33 cellular contexts compared by ENCODE assay signal in the genomic region with DNA sequence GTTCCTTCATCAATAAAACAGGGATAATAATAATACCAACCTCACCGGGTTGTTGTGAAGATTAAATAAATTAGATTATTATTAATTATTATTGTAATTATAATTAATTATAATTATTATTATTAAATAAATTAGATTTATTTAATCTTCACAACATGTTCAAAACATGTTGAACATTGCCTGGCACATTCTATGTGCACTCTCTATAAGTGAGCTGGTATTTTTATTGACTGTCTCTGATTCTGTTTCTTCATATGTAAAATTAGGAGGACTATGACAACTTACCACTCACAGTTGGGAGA. TPM values are rescaled to one million over a fixed set of nuclear protein-coding genes. Genes with fewer than 3 reads are reported as not detected.
"Had no signal": no experiment of that assay in that cellular context is flagged by ENCODE, and none has a peak within 500 bp of the region (broad histone marks: within the 10 kb centered on the region; RNA-seq: fewer than 3 reads in every experiment).

No MANE protein-coding gene starts in this region.

- H3K27ac Mint-ChIP-seq: stimulated activated effector memory CD8-positive, alpha-beta T cell treated with anti-CD3 and anti-CD28 coated beads, Interleukin-12 subunit alpha, Interleukin-12 subunit beta, amount 100 ng/mL, for 72 hours; stimulated activated memory B cell treated with anti-CD40 and anti-IgM and Interleukin-4, amounts not matched to agents 10 μg/mL and 1 μg/mL and 100 μg/mL, for 72 hours; stimulated activated naive B cell treated with anti-CD40 and anti-IgM and Interleukin-4, amounts not matched to agents 10 μg/mL and 1 μg/mL and 100 μg/mL, for 72 hours; stimulated activated naive CD8-positive, alpha-beta T cell treated with anti-CD3 and anti-CD28 coated beads, Interleukin-15, amount 100 ng/mL, for 72 hours; stimulated activated naive CD8-positive, alpha-beta T cell treated with anti-CD3 and anti-CD28 coated beads, Interleukin-15, Interleukin-2, amounts not matched to agents 100 ng/mL and 50 ng/mL, for 24 hours; type B pancreatic cell had no signal

- H3K27me3 Mint-ChIP-seq: stimulated activated memory B cell treated with anti-CD40 and anti-IgM and Interleukin-4, amounts not matched to agents 10 μg/mL and 1 μg/mL and 100 μg/mL, for 72 hours; stimulated activated naive B cell treated with anti-CD40 and anti-IgM and Interleukin-4, amounts not matched to agents 10 μg/mL and 1 μg/mL and 100 μg/mL, for 72 hours; stimulated activated naive CD8-positive, alpha-beta T cell treated with anti-CD3 and anti-CD28 coated beads, Interleukin-15, Interleukin-2, amounts not matched to agents 100 ng/mL and 50 ng/mL, for 24 hours had no signal

- H3K27me3 ChIP-seq: stomach, testis, thyroid gland, tibial artery, tibial nerve, transverse colon, upper lobe of left lung, upper lobe of right lung, uterus, vagina had no signal

- H3K4me3 Mint-ChIP-seq: stimulated activated effector memory CD8-positive, alpha-beta T cell treated with anti-CD3 and anti-CD28 coated beads, Interleukin-12 subunit alpha, Interleukin-12 subunit beta, amount 100 ng/mL, for 72 hours; stimulated activated memory B cell treated with anti-CD40 and anti-IgM and Interleukin-4, amounts not matched to agents 10 μg/mL and 1 μg/mL and 100 μg/mL, for 72 hours; stimulated activated naive B cell treated with anti-CD40 and anti-IgM and Interleukin-4, amounts not matched to agents 10 μg/mL and 1 μg/mL and 100 μg/mL, for 72 hours; stimulated activated naive CD8-positive, alpha-beta T cell treated with anti-CD3 and anti-CD28 coated beads, Interleukin-15, amount 100 ng/mL, for 72 hours; stimulated activated naive CD8-positive, alpha-beta T cell treated with anti-CD3 and anti-CD28 coated beads, Interleukin-15, Interleukin-2, amounts not matched to agents 100 ng/mL and 50 ng/mL, for 24 hours; type B pancreatic cell had no signal

- H3K4me1 Mint-ChIP-seq: stimulated activated effector memory CD8-positive, alpha-beta T cell treated with anti-CD3 and anti-CD28 coated beads, Interleukin-12 subunit alpha, Interleukin-12 subunit beta, amount 100 ng/mL, for 72 hours; stimulated activated memory B cell treated with anti-CD40 and anti-IgM and Interleukin-4, amounts not matched to agents 10 μg/mL and 1 μg/mL and 100 μg/mL, for 72 hours; stimulated activated naive B cell treated with anti-CD40 and anti-IgM and Interleukin-4, amounts not matched to agents 10 μg/mL and 1 μg/mL and 100 μg/mL, for 72 hours; stimulated activated naive CD8-positive, alpha-beta T cell treated with anti-CD3 and anti-CD28 coated beads, Interleukin-15, amount 100 ng/mL, for 72 hours had no signal

- H3K9me3 Mint-ChIP-seq: stimulated activated memory B cell treated with anti-CD40 and anti-IgM and Interleukin-4, amounts not matched to agents 10 μg/mL and 1 μg/mL and 100 μg/mL, for 72 hours; stimulated activated naive B cell treated with anti-CD40 and anti-IgM and Interleukin-4, amounts not matched to agents 10 μg/mL and 1 μg/mL and 100 μg/mL, for 72 hours; stimulated activated naive CD8-positive, alpha-beta T cell treated with anti-CD3 and anti-CD28 coated beads, Interleukin-15, Interleukin-2, amounts not matched to agents 100 ng/mL and 50 ng/mL, for 24 hours; type B pancreatic cell had no signal

- FAIRE-seq: urothelium cell line had no signal

- ATAC-seq: stimulated activated effector memory CD8-positive, alpha-beta T cell treated with anti-CD3 and anti-CD28 coated beads, Interleukin-12 subunit alpha, Interleukin-12 subunit beta, amount 100 ng/mL, for 72 hours; stimulated activated memory B cell treated with anti-CD40 and anti-IgM and Interleukin-4, amounts not matched to agents 10 μg/mL and 1 μg/mL and 100 μg/mL, for 72 hours; stimulated activated naive B cell treated with anti-CD40 and anti-IgM and Interleukin-4, amounts not matched to agents 10 μg/mL and 1 μg/mL and 100 μg/mL, for 72 hours; stimulated activated naive CD8-positive, alpha-beta T cell treated with anti-CD3 and anti-CD28 coated beads, Interleukin-15, amount 100 ng/mL, for 72 hours; stimulated activated naive CD8-positive, alpha-beta T cell treated with anti-CD3 and anti-CD28 coated beads, Interleukin-15, Interleukin-2, amounts not matched to agents 100 U/mL and 50 U/mL, for 24 hours; upper lobe of right lung had no signal

- H3K36me3 Mint-ChIP-seq: stimulated activated effector memory CD8-positive, alpha-beta T cell treated with anti-CD3 and anti-CD28 coated beads, Interleukin-12 subunit alpha, Interleukin-12 subunit beta, amount 100 ng/mL, for 72 hours; stimulated activated memory B cell treated with anti-CD40 and anti-IgM and Interleukin-4, amounts not matched to agents 10 μg/mL and 1 μg/mL and 100 μg/mL, for 72 hours; stimulated activated naive B cell treated with anti-CD40 and anti-IgM and Interleukin-4, amounts not matched to agents 10 μg/mL and 1 μg/mL and 100 μg/mL, for 72 hours; type B pancreatic cell had no signal

- H3K4me3 ChIP-seq: stomach, suprapubic skin, testis, thoracic aorta, thyroid gland, tibial artery, tibial nerve, transverse colon, upper lobe of left lung, upper lobe of right lung, uterus, vagina had no signal

- H3K9me3 ChIP-seq: stomach, testis, thoracic aorta, thyroid gland, transverse colon, upper lobe of left lung, upper lobe of right lung, uterus, vagina had no signal

- DNase-seq: stimulated activated CD4-positive, alpha-beta T cell treated with anti-CD3 and anti-CD28 coated beads, Interleukin-2, amount 100 ng/mL, for 48 hours; stimulated activated CD4-positive, alpha-beta T cell treated with anti-CD3 and anti-CD28 coated beads, Interleukin-4, amount 100 ng/mL, for 1 hour; stimulated activated CD4-positive, alpha-beta T cell treated with anti-CD3 and anti-CD28 coated beads, Interleukin-4, amount 100 ng/mL, for 24 hours; stimulated activated CD4-positive, alpha-beta T cell treated with anti-CD3 and anti-CD28 coated beads, Interleukin-4, amount 100 ng/mL, for 4 hours; stimulated activated CD8-positive, alpha-beta memory T cell treated with anti-CD3 and anti-CD28 coated beads, Interleukin-4, amount 100 ng/mL, for 48 hours; stimulated activated naive B cell treated with anti-CD40 and anti-IgM and Interleukin-4, amounts not matched to agents 10 μg/mL and 1 μg/mL and 100 μg/mL, for 72 hours; stimulated activated naive CD4-positive, alpha-beta T cell; stimulated activated naive CD4-positive, alpha-beta T cell treated with Interleukin-2 at 50 U/mL for 16 hours; stimulated activated naive CD8-positive, alpha-beta T cell treated with anti-CD3 and anti-CD28 coated beads, Interleukin-15, amount 100 ng/mL, for 72 hours; stimulated activated naive CD8-positive, alpha-beta T cell treated with anti-CD3 and anti-CD28 coated beads, Interleukin-15, Interleukin-2, amounts not matched to agents 100 U/mL and 50 U/mL, for 24 hours; stomach; substantia nigra; testis; thyroid gland; tibial artery; transverse colon; trophoblast cell; upper lobe of right lung; uterus had no signal

- H3K36me3 ChIP-seq: stomach, suprapubic skin, thoracic aorta, thyroid gland, tibial artery, tibial nerve, transverse colon, upper lobe of left lung, upper lobe of right lung, uterus, vagina had no signal

- H3K27ac ChIP-seq: stomach, suprapubic skin, testis, thoracic aorta, thyroid gland, tibial artery, tibial nerve, transverse colon, upper lobe of left lung, upper lobe of right lung, uterus, vagina had no signal

- H3K4me1 ChIP-seq: suprapubic skin, testis, tibial artery, tibial nerve, transverse colon, upper lobe of left lung, upper lobe of right lung, uterus, vagina had no signal

RNA-seq across cellular contexts. Expression of a gene that starts 0.8 kb away (rescaled TPM):
- total RNA-seq: stomach, subcutaneous adipose tissue, suprapubic skin, temporal lobe, thoracic aorta, thyroid gland, tibial nerve, transverse colon, upper lobe of right lung, ureter, urinary bladder, uterus, vagina had no signal
